26 cellular contexts compared by ENCODE assay signal in genomic region chr1:156549390-156549789, GRCh38. TPM values are rescaled to one million over a fixed set of nuclear protein-coding genes. Genes with fewer than 3 reads are reported as not detected.
"Had no signal": no experiment of that assay in that cellular context is flagged by ENCODE, and none has a peak within 500 bp of the region (broad histone marks: within the 10 kb centered on the region; RNA-seq: fewer than 3 reads in every experiment).

No MANE protein-coding gene starts in this region.

- H3K27ac Mint-ChIP-seq: activated CD4-positive, alpha-beta memory T cell treated with anti-CD3 and anti-CD28 coated beads, Interleukin-2, amount 10 ng/mL, durations not matched to agents 7 days and 5 days; activated CD8-positive, alpha-beta memory T cell treated with anti-CD3 and anti-CD28 coated beads, Interleukin-2, amount 10 ng/mL, durations not matched to agents 7 days and 5 days; activated naive CD4-positive, alpha-beta T cell treated with anti-CD3 and anti-CD28 coated beads, Interleukin-2, amount 10 ng/mL, durations not matched to agents 7 days and 5 days; memory B cell; stimulated activated memory B cell treated with anti-CD40 and anti-IgM and Interleukin-4, amounts not matched to agents 10 μg/mL and 1 μg/mL and 100 μg/mL, for 72 hours; T-helper 1 cell treated with Interleukin-12 subunit alpha and Interleukin-12 subunit beta and Interleukin-4 antibody, amounts not matched to agents 30 μg/mL and 1 μg/mL, for 36 hours; type B pancreatic cell had no signal

- H3K27ac ChIP-seq: cardiac muscle cell, parathyroid adenoma, stomach, vagina had no signal

- H3K9ac ChIP-seq: parathyroid adenoma had no signal

- DNase-seq: activated CD4-positive, alpha-beta memory T cell treated with anti-CD3 and anti-CD28 coated beads, Interleukin-2, amount 10 ng/mL, durations not matched to agents 7 days and 5 days; activated CD4-positive, alpha-beta T cell treated with anti-CD3 and anti-CD28 coated beads for 48 hours; activated CD4-positive, CD25-positive, alpha-beta regulatory T cell; activated CD8-positive, alpha-beta memory T cell treated with anti-CD3 and anti-CD28 coated beads, Interleukin-2, amount 10 ng/mL, durations not matched to agents 7 days and 5 days; activated effector memory CD4-positive, alpha-beta T cell treated with anti-CD3 and anti-CD28 coated beads, Interleukin-2, amount 50 U/mL, for 16 hours; activated naive CD4-positive, alpha-beta T cell treated with anti-CD3 and anti-CD28 coated beads, Interleukin-2, amount 10 ng/mL, durations not matched to agents 7 days and 5 days; activated T-cell treated with anti-CD3 and anti-CD28 coated beads for 4 hours; foreskin melanocyte; immature natural killer cell; kidney glomerular epithelial cell; nucleus accumbens; stimulated activated CD4-positive, alpha-beta T cell treated with anti-CD3 and anti-CD28 coated beads, Interleukin-15, amount 100 ng/mL, for 24 hours; stomach; T1000 had no signal

- H3K9me3 ChIP-seq: stomach, vagina had no signal

- H3K27me3 ChIP-seq: cardiac muscle cell, stomach, vagina had no signal

- H3K79me2 ChIP-seq: parathyroid adenoma had no signal

- ATAC-seq: activated CD8-positive, alpha-beta memory T cell treated with anti-CD3 and anti-CD28 coated beads, Interleukin-2, amount 10 ng/mL, durations not matched to agents 7 days and 5 days; sciatic nerve; stimulated activated memory B cell treated with anti-CD40 and anti-IgM and Interleukin-4, amounts not matched to agents 10 μg/mL and 1 μg/mL and 100 μg/mL, for 72 hours had no signal

- H3K4me3 ChIP-seq: cardiac muscle cell, smooth muscle cell, stomach, vagina had no signal

- H3K27me3 Mint-ChIP-seq: activated CD4-positive, alpha-beta memory T cell treated with anti-CD3 and anti-CD28 coated beads, Interleukin-2, amount 10 ng/mL, durations not matched to agents 7 days and 5 days; activated CD8-positive, alpha-beta memory T cell treated with anti-CD3 and anti-CD28 coated beads, Interleukin-2, amount 10 ng/mL, durations not matched to agents 7 days and 5 days; activated naive CD4-positive, alpha-beta T cell treated with anti-CD3 and anti-CD28 coated beads, Interleukin-2, amount 10 ng/mL, durations not matched to agents 7 days and 5 days; memory B cell; stimulated activated memory B cell treated with anti-CD40 and anti-IgM and Interleukin-4, amounts not matched to agents 10 μg/mL and 1 μg/mL and 100 μg/mL, for 72 hours; type B pancreatic cell had no signal

- H3K4me3 Mint-ChIP-seq: activated CD4-positive, alpha-beta memory T cell treated with anti-CD3 and anti-CD28 coated beads, Interleukin-2, amount 10 ng/mL, durations not matched to agents 7 days and 5 days; activated CD8-positive, alpha-beta memory T cell treated with anti-CD3 and anti-CD28 coated beads, Interleukin-2, amount 10 ng/mL, durations not matched to agents 7 days and 5 days; activated naive CD4-positive, alpha-beta T cell treated with anti-CD3 and anti-CD28 coated beads, Interleukin-2, amount 10 ng/mL, durations not matched to agents 7 days and 5 days; immature natural killer cell; memory B cell; stimulated activated memory B cell treated with anti-CD40 and anti-IgM and Interleukin-4, amounts not matched to agents 10 μg/mL and 1 μg/mL and 100 μg/mL, for 72 hours; T-helper 1 cell treated with Interleukin-12 subunit alpha and Interleukin-12 subunit beta and Interleukin-4 antibody, amounts not matched to agents 30 μg/mL and 1 μg/mL, for 36 hours; type B pancreatic cell had no signal

- H3K36me3 Mint-ChIP-seq: memory B cell; stimulated activated memory B cell treated with anti-CD40 and anti-IgM and Interleukin-4, amounts not matched to agents 10 μg/mL and 1 μg/mL and 100 μg/mL, for 72 hours had no signal

- H3K9me3 Mint-ChIP-seq: activated CD4-positive, alpha-beta memory T cell treated with anti-CD3 and anti-CD28 coated beads, Interleukin-2, amount 10 ng/mL, durations not matched to agents 7 days and 5 days; activated naive CD4-positive, alpha-beta T cell treated with anti-CD3 and anti-CD28 coated beads, Interleukin-2, amount 10 ng/mL, durations not matched to agents 7 days and 5 days; immature natural killer cell; memory B cell; stimulated activated memory B cell treated with anti-CD40 and anti-IgM and Interleukin-4, amounts not matched to agents 10 μg/mL and 1 μg/mL and 100 μg/mL, for 72 hours; T-helper 1 cell treated with Interleukin-12 subunit alpha and Interleukin-12 subunit beta and Interleukin-4 antibody, amounts not matched to agents 30 μg/mL and 1 μg/mL, for 36 hours; type B pancreatic cell had no signal

- H3K4me1 ChIP-seq: parathyroid adenoma, stomach, vagina had no signal

- H3K4me2 ChIP-seq: smooth muscle cell had no signal

- H3K4me1 Mint-ChIP-seq: activated naive CD4-positive, alpha-beta T cell treated with anti-CD3 and anti-CD28 coated beads, Interleukin-2, amount 10 ng/mL, durations not matched to agents 7 days and 5 days had no signal

- H3K36me3 ChIP-seq: cardiac muscle cell, vagina had no signal

RNA-seq across cellular contexts. Expression of gene IQGAP3, which starts 23.0 kb away (rescaled TPM):
- polyA plus RNA-seq: immature natural killer cell, neural cell had no signal

RNA-seq across cellular contexts. Expression of gene TTC24, which starts 30.1 kb away (rescaled TPM):
- total RNA-seq: chondrocyte, sciatic nerve, smooth muscle cell, temporal lobe, vagina had no signal
- polyA plus RNA-seq: cardiac muscle cell, neural cell, smooth muscle cell, stomach had no signal
